In the genomic region with DNA sequence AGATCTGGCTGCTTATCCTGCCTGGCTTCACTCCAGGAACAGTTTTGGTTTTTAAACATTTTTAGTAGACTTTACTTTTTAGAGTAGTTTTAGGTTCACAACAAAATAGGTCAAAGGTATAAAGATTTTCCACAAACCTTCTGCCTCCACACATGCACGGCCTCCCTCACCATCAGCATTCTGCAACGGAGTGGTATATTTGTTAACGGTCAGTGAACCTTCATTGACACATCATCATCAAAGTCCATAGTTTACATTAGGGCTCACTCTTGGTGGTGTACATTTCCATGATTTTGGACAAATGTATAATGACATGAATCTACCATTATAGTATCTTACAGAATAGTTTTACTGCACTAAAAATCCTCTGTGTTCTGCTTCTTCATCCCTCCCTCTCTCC, we compare ENCODE assay signal across 9 cellular contexts.
"Had no signal": no experiment of that assay in that cellular context is flagged by ENCODE, and none has a peak within 500 bp of the region (broad histone marks: within the 10 kb centered on the region; RNA-seq: fewer than 3 reads in every experiment).

No MANE protein-coding gene starts in this region.

- H3K4me1 Mint-ChIP-seq: brain; stimulated activated memory B cell treated with anti-CD40 and anti-IgM and Interleukin-4, amounts not matched to agents 10 μg/mL and 1 μg/mL and 100 μg/mL, for 72 hours had no signal

- H3K9me3 Mint-ChIP-seq: activated naive CD4-positive, alpha-beta T cell treated with anti-CD3 and anti-CD28 coated beads for 36 hours; stimulated activated memory B cell treated with anti-CD40 and anti-IgM and Interleukin-4, amounts not matched to agents 10 μg/mL and 1 μg/mL and 100 μg/mL, for 72 hours; T-helper 1 cell treated with Interleukin-12 subunit alpha and Interleukin-12 subunit beta and Interleukin-4 antibody, amounts not matched to agents 30 μg/mL and 1 μg/mL, for 36 hours; WTC11 had no signal

- H3K4me3 Mint-ChIP-seq: activated naive CD4-positive, alpha-beta T cell treated with anti-CD3 and anti-CD28 coated beads for 36 hours; brain; nephron progenitor cell; stimulated activated memory B cell treated with anti-CD40 and anti-IgM and Interleukin-4, amounts not matched to agents 10 μg/mL and 1 μg/mL and 100 μg/mL, for 72 hours; T-helper 1 cell treated with Interleukin-12 subunit alpha and Interleukin-12 subunit beta and Interleukin-4 antibody, amounts not matched to agents 30 μg/mL and 1 μg/mL, for 36 hours; WTC11 had no signal

- H3K4me3 ChIP-seq: gastrocnemius medialis, mucosa of descending colon had no signal

- H3K27ac ChIP-seq: gastrocnemius medialis had no signal

- H3K36me3 ChIP-seq: gastrocnemius medialis had no signal

- H3K27ac Mint-ChIP-seq: activated naive CD4-positive, alpha-beta T cell treated with anti-CD3 and anti-CD28 coated beads for 36 hours; brain; nephron progenitor cell; stimulated activated memory B cell treated with anti-CD40 and anti-IgM and Interleukin-4, amounts not matched to agents 10 μg/mL and 1 μg/mL and 100 μg/mL, for 72 hours; T-helper 1 cell treated with Interleukin-12 subunit alpha and Interleukin-12 subunit beta and Interleukin-4 antibody, amounts not matched to agents 30 μg/mL and 1 μg/mL, for 36 hours; WTC11 had no signal

- H3K36me3 Mint-ChIP-seq: WTC11 had no signal

- H3K9me3 ChIP-seq: gastrocnemius medialis, mucosa of descending colon had no signal

- H3K27me3 ChIP-seq: gastrocnemius medialis had no signal

- DNase-seq: occipital lobe had no signal

- H3K27me3 Mint-ChIP-seq: stimulated activated memory B cell treated with anti-CD40 and anti-IgM and Interleukin-4, amounts not matched to agents 10 μg/mL and 1 μg/mL and 100 μg/mL, for 72 hours had no signal
